ENCODE assay signal across 26 cellular contexts in genomic region chr2:161228511-161229240, GRCh38.
A peak's percentile ranks its signal among the peaks of the same experiment; 100 is the strongest.
DNase-seq lines count a peak whose midpoint lies in the region; ATAC-seq, FAIRE-seq and TF ChIP-seq lines count a peak whose summit lies in the region.
"Had no signal": no experiment of that assay in that cellular context is flagged by ENCODE, and none has a peak within 500 bp of the region (broad histone marks: within the 10 kb centered on the region; RNA-seq: fewer than 3 reads in every experiment).

No MANE protein-coding gene starts in this region.

- DNase-seq in GM19239 (ENCODE audit: insufficient read length, low spot score) (no peak), Panc1 (ENCODE audit: low read depth, low spot score) (no peak), glomerular visceral epithelial cell (ENCODE audit: extremely low spot score) (peak; percentile 17), neuronal stem cell (ENCODE audit: low spot score) (no peak)
- DNase-seq in stimulated activated effector memory CD8-positive, alpha-beta T cell treated with anti-CD3 and anti-CD28 coated beads, Interleukin-12 subunit alpha, Interleukin-12 subunit beta, amount 100 ng/mL, for 72 hours (ENCODE audit: low spot score in 2 of 2) = no peak
- no peak for DNase-seq in activated CD8-positive, alpha-beta memory T cell treated with anti-CD3 and anti-CD28 coated beads, Interleukin-2, amount 50 U/mL, for 48 hours
- DNase-seq in activated CD8-positive, alpha-beta memory T cell treated with anti-CD3 and anti-CD28 coated beads, Interleukin-2, amount 50 U/mL, for 4 hours = no peak
- DNase-seq: activated CD4-positive, alpha-beta T cell treated with anti-CD3 and anti-CD28 coated beads for 1 hour; activated CD8-positive, alpha-beta memory T cell treated with anti-CD3 and anti-CD28 coated beads, Interleukin-2, amount 10 ng/mL, durations not matched to agents 7 days and 5 days; activated effector memory CD4-positive, alpha-beta T cell treated with Interleukin-2 at 50 U/mL for 16 hours; activated naive CD8-positive, alpha-beta T cell treated with anti-CD3 and anti-CD28 coated beads, Interleukin-2, amount 50 U/mL, for 24 hours; CD8-positive, alpha-beta memory T cell; DMS79; foreskin fibroblast; naive B cell; NCI-H1092 treated with DMSO at 0.1 percent for 48 hours; NCI-H2081 treated with DMSO at 0.1 percent for 48 hours; NCI-H524; ovary; right lobe of liver; stimulated activated CD4-positive, alpha-beta T cell treated with anti-CD3 and anti-CD28 coated beads, Interleukin-15, amount 100 ng/mL, for 24 hours had no signal

- no peak for TF ChIP-seq CTCF in Panc1 (IDR thresholded peaks at IDR 0.05)

- H3K23ac ChIP-seq in neuronal stem cell (ENCODE audit: low read depth, low read length, poor library complexity) = no peak overlapping the region

- no peak overlapping the region for H2BK12ac ChIP-seq in neuronal stem cell (ENCODE audit: low read length)

- H2AFZ ChIP-seq in neuronal stem cell (ENCODE audit: low read length) = no peak overlapping the region

- H3K36me3 Mint-ChIP-seq in stimulated activated effector memory CD8-positive, alpha-beta T cell treated with anti-CD3 and anti-CD28 coated beads, Interleukin-12 subunit alpha, Interleukin-12 subunit beta, amount 100 ng/mL, for 72 hours = peaks cover 99% of the 10 kb centered on the region

- H4K8ac ChIP-seq in neuronal stem cell (ENCODE audit: low read depth, low read length) = no peak overlapping the region

- POLR2A ChIA-PET in Panc1 (lab: Charles Lee) = no interaction called here

- ATAC-seq in Panc1 = peak; percentile 51; the same call in 1 of the 2 replicates
- no peak for ATAC-seq in stimulated activated effector memory CD8-positive, alpha-beta T cell treated with anti-CD3 and anti-CD28 coated beads, Interleukin-12 subunit alpha, Interleukin-12 subunit beta, amount 100 ng/mL, for 72 hours
- ATAC-seq: activated CD8-positive, alpha-beta memory T cell treated with anti-CD3 and anti-CD28 coated beads, Interleukin-2, amount 10 ng/mL, durations not matched to agents 7 days and 5 days; activated naive CD8-positive, alpha-beta T cell treated with anti-CD3 and anti-CD28 coated beads, Interleukin-2, amount 50 U/mL, for 24 hours; HCT116; right lobe of liver had no signal

- no peaks in the 10 kb centered on the region for H3K4me1 ChIP-seq in Panc1 (ENCODE audit: control insufficient read depth, insufficient read depth, low read length)
- H3K4me1 ChIP-seq in neuronal stem cell (ENCODE audit: control insufficient read depth in 2 of 2, insufficient read depth in 1 of 2, low read depth in 1 of 2, low read length in 2 of 2) = no peaks in the 10 kb centered on the region
- H3K4me1 ChIP-seq: right lobe of liver, suprapubic skin had no signal

- H2BK5ac ChIP-seq in neuronal stem cell (ENCODE audit: low read length) = no peak overlapping the region

- no peak overlapping the region for H3K4me3 ChIP-seq in Panc1 (ENCODE audit: low read depth in 2 of 2, low read length in 2 of 2)
- H3K4me3 ChIP-seq in neuronal stem cell (ENCODE audit: low read length in 2 of 2) = no peak overlapping the region
- H3K4me3 ChIP-seq: ovary, right lobe of liver, suprapubic skin had no signal

- WGBS in neuronal stem cell (ENCODE audit: extremely low coverage in 2 of 2, insufficient read length in 2 of 2, insufficient replicate concordance in 1 of 2), 2 donors = no CpG with 5 or more reads among the region's 6 CpGs

- H3K4me3 Mint-ChIP-seq in stimulated activated effector memory CD8-positive, alpha-beta T cell treated with anti-CD3 and anti-CD28 coated beads, Interleukin-12 subunit alpha, Interleukin-12 subunit beta, amount 100 ng/mL, for 72 hours = no peak overlapping the region
- H3K4me3 Mint-ChIP-seq: activated CD8-positive, alpha-beta memory T cell treated with anti-CD3 and anti-CD28 coated beads, Interleukin-2, amount 10 ng/mL, durations not matched to agents 7 days and 5 days; activated naive CD8-positive, alpha-beta T cell treated with anti-CD3 and anti-CD28 coated beads, Interleukin-2, amount 50 U/mL, for 24 hours; CD8-positive, alpha-beta memory T cell had no signal

- no peak overlapping the region for H3K4me2 ChIP-seq in neuronal stem cell (ENCODE audit: insufficient read depth, low read length, poor library complexity, severe bottlenecking)

- H3K18ac ChIP-seq in neuronal stem cell (ENCODE audit: low read length) = no peak overlapping the region

- H3K9me3 ChIP-seq in Panc1 (ENCODE audit: control insufficient read depth, insufficient read depth, low read depth, low read length) = no peaks in the 10 kb centered on the region
- H3K9me3 ChIP-seq in neuronal stem cell (replicated peaks in 1 of 2; ENCODE audit: control insufficient read depth in 2 of 2, insufficient read depth in 1 of 2, low read depth in 1 of 2, low read length in 2 of 2) = no peaks in the 10 kb centered on the region
- H3K9me3 ChIP-seq: ovary, right lobe of liver, suprapubic skin had no signal

- H2AK5ac ChIP-seq in neuronal stem cell (ENCODE audit: low read depth, low read length) = no peak overlapping the region

- no peak overlapping the region for H3K9ac ChIP-seq in neuronal stem cell (ENCODE audit: low read depth, low read length, poor library complexity)

- no peaks in the 10 kb centered on the region for H3K9me3 Mint-ChIP-seq in stimulated activated effector memory CD8-positive, alpha-beta T cell treated with anti-CD3 and anti-CD28 coated beads, Interleukin-12 subunit alpha, Interleukin-12 subunit beta, amount 100 ng/mL, for 72 hours
- H3K9me3 Mint-ChIP-seq: activated naive CD8-positive, alpha-beta T cell treated with anti-CD3 and anti-CD28 coated beads, Interleukin-2, amount 50 U/mL, for 24 hours; CD8-positive, alpha-beta memory T cell; naive B cell had no signal

- H3K14ac ChIP-seq in neuronal stem cell (ENCODE audit: low read length) = no peak overlapping the region

- H2BK120ac ChIP-seq in neuronal stem cell (ENCODE audit: low read depth, low read length) = no peak overlapping the region

- no peaks in the 10 kb centered on the region for H3K79me1 ChIP-seq in neuronal stem cell (ENCODE audit: low read depth, low read length)

- no peak overlapping the region for H3K4ac ChIP-seq in neuronal stem cell (ENCODE audit: low read length)

- BruUV-seq in Panc1 (replicated peaks; lab: Mats Ljungman, UMichigan) = no TSS peak

- in situ Hi-C loops in Panc1 (cut with HindIII; ENCODE audit: low pct_unique_long_range_greater_than_20kb, low sequenced_read_pairs) = no loop called here

- no peak overlapping the region for H3K27ac ChIP-seq in Panc1 (ENCODE audit: low read length)
- no peak overlapping the region for H3K27ac ChIP-seq in neuronal stem cell (replicated peaks; ENCODE audit: low read length)
- H3K27ac ChIP-seq: ovary, right lobe of liver, suprapubic skin had no signal

- intact Hi-C loops in Panc1 (cut with micrococcal nuclease; ENCODE audit: unreplicated experiment) = no loop called here

- no peak overlapping the region for H2BK15ac ChIP-seq in neuronal stem cell (ENCODE audit: low read length)

- no peaks in the 10 kb centered on the region for H3K4me1 Mint-ChIP-seq in stimulated activated effector memory CD8-positive, alpha-beta T cell treated with anti-CD3 and anti-CD28 coated beads, Interleukin-12 subunit alpha, Interleukin-12 subunit beta, amount 100 ng/mL, for 72 hours
- H3K4me1 Mint-ChIP-seq: activated naive CD8-positive, alpha-beta T cell treated with anti-CD3 and anti-CD28 coated beads, Interleukin-2, amount 50 U/mL, for 24 hours had no signal

- no peak overlapping the region for H4K91ac ChIP-seq in neuronal stem cell (ENCODE audit: low read depth, low read length, poor library complexity)

- CTCF ChIA-PET in Panc1 (lab: Charles Lee) = no interaction called here

- H3K27me3 ChIP-seq in Panc1 (ENCODE audit: control insufficient read depth, insufficient read depth, low read length) (no peaks in the 10 kb centered on the region), neuronal stem cell (ENCODE audit: control insufficient read depth in 3 of 3, insufficient read depth in 3 of 3, low read depth in 1 of 3, low read length in 3 of 3) (no peaks in the 10 kb centered on the region)
- H3K27me3 ChIP-seq: ovary, right lobe of liver, suprapubic skin had no signal

- peaks cover 19% of the 10 kb centered on the region for H3K36me3 ChIP-seq in Panc1 (ENCODE audit: control insufficient read depth, insufficient read depth, low read length)
- H3K36me3 ChIP-seq in neuronal stem cell (replicated peaks in 1 of 2; ENCODE audit: control insufficient read depth in 2 of 2, insufficient read depth in 2 of 2, low read length in 2 of 2) = peaks cover 1 to 65% of the 10 kb centered on the region in 2 donors
- H3K36me3 ChIP-seq: ovary had no signal

- H3K27ac Mint-ChIP-seq in stimulated activated effector memory CD8-positive, alpha-beta T cell treated with anti-CD3 and anti-CD28 coated beads, Interleukin-12 subunit alpha, Interleukin-12 subunit beta, amount 100 ng/mL, for 72 hours = peak overlapping the region; percentile 5
- H3K27ac Mint-ChIP-seq: activated naive CD8-positive, alpha-beta T cell treated with anti-CD3 and anti-CD28 coated beads, Interleukin-2, amount 50 U/mL, for 24 hours had no signal

- FAIRE-seq in GM19239 (lab: Jason Lieb, UNC) = peak; percentile 18
- FAIRE-seq: endothelial cell of umbilical vein, HTR-8/SVneo, keratinocyte had no signal
